Comparison of ENCODE assay signal across 9 cellular contexts in the genomic region with DNA sequence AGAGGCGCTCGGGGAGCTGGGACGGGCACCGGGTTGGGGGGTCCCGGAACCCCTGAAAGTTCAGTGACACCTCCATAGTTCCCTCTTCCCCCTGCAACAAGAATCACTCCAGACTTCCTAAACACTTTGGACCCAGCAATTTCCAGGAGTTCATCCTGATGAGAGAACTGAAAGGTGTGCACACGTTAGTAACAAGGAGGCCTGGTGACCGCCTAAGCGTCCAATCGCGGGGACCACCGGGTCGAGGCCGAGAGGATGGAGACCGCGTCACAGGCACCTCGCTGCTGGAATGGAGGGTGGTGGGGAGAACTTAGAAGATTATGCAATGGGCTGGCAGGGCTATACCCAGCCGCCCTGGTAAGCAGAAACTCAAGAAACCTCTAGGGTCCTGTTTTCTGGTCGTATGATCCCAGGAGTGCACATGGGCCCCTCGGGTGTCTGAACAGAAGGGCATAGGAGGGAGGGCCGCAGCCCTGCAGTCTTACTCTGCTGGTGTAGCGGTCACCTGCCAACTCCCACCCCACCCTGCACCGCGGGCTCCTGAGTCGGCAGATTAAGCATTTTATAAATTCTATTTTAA. TPM values are rescaled to one million over a fixed set of nuclear protein-coding genes. Genes with fewer than 3 reads are reported as not detected.
DNase-seq lines count a peak whose midpoint lies in the region; ATAC-seq, FAIRE-seq and TF ChIP-seq lines count a peak whose summit lies in the region.
"Not testable (repeated sequence)": the region's sequence is repeated elsewhere in the genome, so short reads cannot be mapped to it uniquely, and the experiment has no call there.
"Had no signal": no experiment of that assay in that cellular context is flagged by ENCODE, and none has a peak within 500 bp of the region (broad histone marks: within the 10 kb centered on the region; RNA-seq: fewer than 3 reads in every experiment).

No MANE protein-coding gene starts in this region.

- H3K4me2 ChIP-seq in A549: peak overlapping the region; percentile 51; the same call in 2 of the 3 replicates
- not testable (repeated sequence) for H3K4me2 ChIP-seq in parathyroid adenoma (ENCODE audit: low read length)

- POLR2A ChIA-PET in A549 (lab: Yijun Ruan, JAX): not testable (repeated sequence)

- peak overlapping the region in 1 of 2 experiments; percentile 69; a peak in 2 of 6 replicates for H3K27ac ChIP-seq in A549
- H3K27ac ChIP-seq in heart left ventricle, parathyroid adenoma, suprapubic skin: not testable (repeated sequence)
- peak overlapping the region in 2 of 3 donors; percentile 40 to 63 for H3K27ac ChIP-seq in right lobe of liver

- not testable (repeated sequence) for H3K27ac Mint-ChIP-seq in HFFc6; activated CD8-positive, alpha-beta memory T cell treated with anti-CD3 and anti-CD28 coated beads, Interleukin-2, amount 10 ng/mL, durations not matched to agents 7 days and 5 days; dendritic cell treated with granulocyte-macrophage colony-stimulating factor and Interleukin-4, amounts not matched to agents 40 ng/mL and 50 ng/mL, for 4 days

- not testable (repeated sequence) for TF ChIP-seq POLR2A in A549 (IDR thresholded peaks at IDR 0.05; ENCODE audit: low read length); heart left ventricle (IDR thresholded peaks at IDR 0.05); right lobe of liver (IDR thresholded peaks at IDR 0.05); suprapubic skin (IDR thresholded peaks at IDR 0.05)

- not testable (repeated sequence) for H3K9me3 ChIP-seq in A549; heart left ventricle; right lobe of liver; parathyroid adenoma (ENCODE audit: control insufficient read depth, low read length); suprapubic skin

- not testable (repeated sequence) for H3K4me1 ChIP-seq in A549, heart left ventricle, right lobe of liver, parathyroid adenoma, suprapubic skin

- peak; percentile 3 to 34; a peak in 4 of 6 replicates for ATAC-seq in A549
- ATAC-seq in activated CD8-positive, alpha-beta memory T cell treated with anti-CD3 and anti-CD28 coated beads, Interleukin-2, amount 10 ng/mL, durations not matched to agents 7 days and 5 days: peak; percentile 32
- ATAC-seq in heart left ventricle: peak in 2 of 4 donors; percentile 11 to 32
- ATAC-seq in right lobe of liver: peak; percentile 11 to 38 (median 28)

- TF ChIP-seq EP300 in A549 (IDR thresholded peaks at IDR 0.05); suprapubic skin (IDR thresholded peaks at IDR 0.05): not testable (repeated sequence)

- not testable (repeated sequence) for H3K36me3 ChIP-seq in heart left ventricle; right lobe of liver; parathyroid adenoma (ENCODE audit: control insufficient read depth, insufficient read depth, low read length); suprapubic skin

- intact Hi-C loops in dendritic cell treated with granulocyte-macrophage colony-stimulating factor and Interleukin-4, amounts not matched to agents 40 ng/mL and 50 ng/mL, for 4 days (cut with micrococcal nuclease); heart left ventricle (cut with DNase I); right lobe of liver (cut with DNase I): not testable (repeated sequence)

- H2AFZ ChIP-seq in parathyroid adenoma: peak overlapping the region; percentile 62

- FAIRE-seq in A549 (lab: Jason Lieb, UNC): not testable (repeated sequence)

- not testable (repeated sequence) for H3K4me1 Mint-ChIP-seq in HFFc6 (ENCODE audit: low read depth); activated CD8-positive, alpha-beta memory T cell treated with anti-CD3 and anti-CD28 coated beads, Interleukin-2, amount 10 ng/mL, durations not matched to agents 7 days and 5 days; dendritic cell treated with granulocyte-macrophage colony-stimulating factor and Interleukin-4, amounts not matched to agents 40 ng/mL and 50 ng/mL, for 4 days (ENCODE audit: low read depth)

- H3K4me3 Mint-ChIP-seq in HFFc6: peak overlapping the region; percentile 36; the same call in 1 of the 2 replicates
- not testable (repeated sequence) for H3K4me3 Mint-ChIP-seq in activated CD8-positive, alpha-beta memory T cell treated with anti-CD3 and anti-CD28 coated beads, Interleukin-2, amount 10 ng/mL, durations not matched to agents 7 days and 5 days
- H3K4me3 Mint-ChIP-seq in dendritic cell treated with granulocyte-macrophage colony-stimulating factor and Interleukin-4, amounts not matched to agents 40 ng/mL and 50 ng/mL, for 4 days: peak overlapping the region; percentile 44

- CTCF ChIA-PET in A549 (lab: Yijun Ruan, JAX); activated CD8-positive, alpha-beta memory T cell treated with anti-CD3 and anti-CD28 coated beads, Interleukin-2, amount 10 ng/mL, durations not matched to agents 7 days and 5 days (lab: Charles Lee): not testable (repeated sequence)

- H3K27me3 Mint-ChIP-seq in HFFc6 (ENCODE audit: insufficient read depth); activated CD8-positive, alpha-beta memory T cell treated with anti-CD3 and anti-CD28 coated beads, Interleukin-2, amount 10 ng/mL, durations not matched to agents 7 days and 5 days; dendritic cell treated with granulocyte-macrophage colony-stimulating factor and Interleukin-4, amounts not matched to agents 40 ng/mL and 50 ng/mL, for 4 days: not testable (repeated sequence)

- not testable (repeated sequence) for TF ChIP-seq RAD21 in A549 (conservative IDR thresholded peaks at IDR 0.05 in 1 of 2, IDR thresholded peaks at IDR 0.05 in 1 of 2)

- not testable (repeated sequence) for H3K4me3 ChIP-seq in A549; parathyroid adenoma (ENCODE audit: low read depth, low read length)
- H3K4me3 ChIP-seq in heart left ventricle (peak overlapping the region in 10 of 12 donors; percentile 4 to 38 (median 24)), right lobe of liver (peak overlapping the region in 2 of 3 donors; percentile 38 to 47), suprapubic skin (peak overlapping the region; percentile 34)

- H3K79me2 ChIP-seq in parathyroid adenoma: not testable (repeated sequence)

- TF ChIP-seq CTCF in A549 (IDR thresholded peaks at IDR 0.05); HFFc6 (IDR thresholded peaks at IDR 0.05); heart left ventricle (IDR thresholded peaks at IDR 0.05); right lobe of liver (IDR thresholded peaks at IDR 0.05); parathyroid adenoma (IDR thresholded peaks at IDR 0.05); suprapubic skin (IDR thresholded peaks at IDR 0.05): not testable (repeated sequence)

- not testable (repeated sequence) for H3K9me3 Mint-ChIP-seq in HFFc6; activated CD8-positive, alpha-beta memory T cell treated with anti-CD3 and anti-CD28 coated beads, Interleukin-2, amount 10 ng/mL, durations not matched to agents 7 days and 5 days (ENCODE audit: low read depth); dendritic cell treated with granulocyte-macrophage colony-stimulating factor and Interleukin-4, amounts not matched to agents 40 ng/mL and 50 ng/mL, for 4 days

- H3K36me3 Mint-ChIP-seq in HFFc6 (ENCODE audit: low read depth); activated CD8-positive, alpha-beta memory T cell treated with anti-CD3 and anti-CD28 coated beads, Interleukin-2, amount 10 ng/mL, durations not matched to agents 7 days and 5 days; dendritic cell treated with granulocyte-macrophage colony-stimulating factor and Interleukin-4, amounts not matched to agents 40 ng/mL and 50 ng/mL, for 4 days (ENCODE audit: low read depth): not testable (repeated sequence)

- not testable (repeated sequence) for H3K9ac ChIP-seq in parathyroid adenoma

- H3K27me3 ChIP-seq in heart left ventricle; right lobe of liver; parathyroid adenoma (ENCODE audit: control insufficient read depth, insufficient read depth, low read length); suprapubic skin: not testable (repeated sequence)

- not testable (repeated sequence) for DNase-seq in A549 (ENCODE audit: low read depth in 1 of 2, low spot score in 1 of 2); HFFc6; activated CD8-positive, alpha-beta memory T cell treated with anti-CD3 and anti-CD28 coated beads, Interleukin-2, amount 10 ng/mL, durations not matched to agents 7 days and 5 days; heart left ventricle; right lobe of liver; suprapubic skin (ENCODE audit: low spot score in 2 of 2)

- WGBS in A549 (ENCODE audit: missing lambda C conversion rate): 58% methylated on average over 11 of the region's 24 CpGs
- WGBS in heart left ventricle, 4 donors: 20 to 28% (median 24%) methylated on average over 1 to 19 of the region's 24 CpGs
- 9% methylated on average over 11 of the region's 24 CpGs for WGBS in right lobe of liver (ENCODE audit: insufficient coverage, low coverage, low lambda C conversion rate, missing lambda C conversion rate)
- WGBS in suprapubic skin: no CpG with 5 or more reads among the region's 24 CpGs

RNA-seq across cellular contexts. Expression of a gene that starts 0.5 kb away (rescaled TPM):
- 5.0 and 6.1 TPM in 2 replicates for polyA plus RNA-seq in A549 (2011; rRNA removed)
- polyA plus RNA-seq in A549 (2012; cell fraction: cytosol; rRNA removed): 1.5 and 1.9 TPM in 2 replicates
- 3.0 TPM in 2 replicates for polyA plus RNA-seq in A549 (2012; cell fraction: nucleus; rRNA removed)
- polyA plus RNA-seq in A549 (2017; fragmentation: RNase III; extraction: RNeasy Plus Mini Kit Qiagen cat#74134 plus additional on column Dnase treatment): 2.9 to 4.0 TPM (median 3.6 TPM) in 3 replicates
- polyA minus RNA-seq in A549 (2011; rRNA and poly(A)+ RNA removed): 5.5 and 8.1 TPM in 2 replicates
- total RNA-seq in HFFc6 (2021; fragmentation: NEBNext Ultra II Directional; extraction: Animal tissue kit (Norgen Biotek cat#: 25700)): under 1 TPM in 1 of 6 experiments, not detected in 5; 0.18 TPM
- under 1 TPM in 1 of 2 experiments, not detected in 1; 0.16 TPM for total RNA-seq in activated CD8-positive, alpha-beta memory T cell treated with anti-CD3 and anti-CD28 coated beads, Interleukin-2, amount 10 ng/mL, durations not matched to agents 7 days and 5 days
- total RNA-seq in heart left ventricle: 1 to 10 TPM in 4 of 9 donors, under 1 TPM in 2, not detected in 3; 0.44 to 3.8 (median 1.3) TPM
- polyA plus RNA-seq in heart left ventricle: 1 to 10 TPM in 1 of 2 donors, under 1 TPM in 1; 0.14 to 2.0 TPM
- total RNA-seq in right lobe of liver: 100 to 1,000 TPM in 3 of 6 experiments, 10 to 100 TPM in 3; 54.9 to 115 (median 97.1) TPM
- total RNA-seq in suprapubic skin: 1 to 10 TPM in 3 of 4 donors, under 1 TPM in 1; 0.49 to 3.4 (median 1.2) TPM
- total RNA-seq: activated B cell treated with CpG ODN at 0.5 μM for 24 hours had no signal

RNA-seq across cellular contexts. Expression of a gene that starts 8.6 kb away (rescaled TPM):
- polyA plus RNA-seq in A549 (2011; rRNA removed) (80.8 and 89.1 TPM in 2 replicates), A549 (2017; fragmentation: RNase III; extraction: RNeasy Plus Mini Kit Qiagen cat#74134 plus additional on column Dnase treatment) (27.6 to 31.1 TPM (median 28.1 TPM) in 3 replicates), heart left ventricle (10 to 100 TPM in 1 of 2 donors, 1 to 10 TPM in 1; 9.5 to 14.0 TPM)
- 12.4 and 15.1 TPM in 2 replicates for polyA plus RNA-seq in A549 (2012; cell fraction: cytosol; rRNA removed)
- polyA plus RNA-seq in A549 (2012; cell fraction: nucleus; rRNA removed): 33.3 and 56.4 TPM in 2 replicates
- polyA minus RNA-seq in A549 (2011; rRNA and poly(A)+ RNA removed): 81.8 and 183 TPM in 2 replicates
- total RNA-seq in HFFc6 (2021; fragmentation: NEBNext Ultra II Directional; extraction: Animal tissue kit (Norgen Biotek cat#: 25700)): 10 to 100 TPM; 25.9 to 34.9 (median 30.9) TPM
- total RNA-seq in activated CD8-positive, alpha-beta memory T cell treated with anti-CD3 and anti-CD28 coated beads, Interleukin-2, amount 10 ng/mL, durations not matched to agents 7 days and 5 days: 10 to 100 TPM; 26.0 to 26.4 TPM
- total RNA-seq in heart left ventricle (10 to 100 TPM; 13.4 to 88.8 (median 48.1) TPM), right lobe of liver (10 to 100 TPM; 23.5 to 50.4 (median 31.5) TPM), suprapubic skin (10 to 100 TPM; 10.3 to 67.6 (median 30.6) TPM)

Comparison
In these comparisons a context has a peak if more than half of its experiments do, and no peak if none do; other contexts are left out.
1. RNA of a gene that starts 0.5 kb away (total RNA-seq): 54.9 to 115 TPM in right lobe of liver; 0.49 to 3.4 TPM in suprapubic skin, 0.44 to 3.8 TPM in heart left ventricle, 0.16 TPM in activated CD8-positive, alpha-beta memory T cell treated with anti-CD3 and anti-CD28 coated beads, Interleukin-2, amount 10 ng/mL, durations not matched to agents 7 days and 5 days and 0.18 TPM in HFFc6; every median in the first group is over 10 times any median in the second.